In genomic region chr5:40679071-40679997, GRCh38 we compare ENCODE assay signal across 8 cellular contexts. TPM values are rescaled to one million over a fixed set of nuclear protein-coding genes. Genes with fewer than 3 reads are reported as not detected.
DNase-seq lines count a peak whose midpoint lies in the region; ATAC-seq, FAIRE-seq and TF ChIP-seq lines count a peak whose summit lies in the region.

PTGER4 (plus strand) TSS chr5:40679915; CDS start chr5:40680994, 1,079 bp downstream.

- H2AFZ ChIP-seq in HepG2 (ENCODE audit: low read length): peak within 1 kb of the TSS; percentile 42

- peaks cover 1 to 7% of the 10 kb centered on the region in 2 experiments; a peak in 2 of 5 replicates for H3K27me3 ChIP-seq in HepG2 (ENCODE audit: control insufficient read depth in 1 of 2, insufficient read depth in 2 of 2, low read length in 2 of 2)

- peaks cover 47% of the 10 kb centered on the region for H3K4me1 Mint-ChIP-seq in dendritic cell treated with granulocyte-macrophage colony-stimulating factor and Interleukin-4, amounts not matched to agents 40 ng/mL and 50 ng/mL, for 4 days (ENCODE audit: low read depth)

- intact Hi-C loops in dendritic cell treated with granulocyte-macrophage colony-stimulating factor and Interleukin-4, amounts not matched to agents 40 ng/mL and 50 ng/mL, for 4 days (cut with micrococcal nuclease): no loop called here
- intact Hi-C loops in HepG2 (cut with micrococcal nuclease; ENCODE audit: unreplicated experiment): no loop called here

- H3K4me2 ChIP-seq in HepG2 (ENCODE audit: low read depth, low read length): peak within 1 kb of the TSS; percentile 86

- TF ChIP-seq EP300 in HepG2 (IDR thresholded peaks at IDR 0.05; ENCODE audit: low read depth in 2 of 2, low read length in 2 of 2) (no peak), HepG2 (CRISPR knock-in tag; IDR thresholded peaks at IDR 0.05; ENCODE audit: borderline replicate concordance) (no peak)

- H3K4me3 ChIP-seq in AG09309 (ENCODE audit: control insufficient read depth, low read depth, low read length) (peak within 1 kb of the TSS; percentile 40), HepG2 (replicated peaks in 1 of 3; ENCODE audit: insufficient read depth in 1 of 3, low read depth in 2 of 3, low read length in 3 of 3) (peak within 1 kb of the TSS; percentile 61 to 75 (median 64))

- CTCF ChIA-PET in HepG2 (lab: Yijun Ruan, JAX; ENCODE audit: low intra/inter-chr PET ratio, low total read pairs): no interaction called here

- POLR2A ChIA-PET in HepG2 (lab: Yijun Ruan, JAX): no interaction called here

- no peaks in the 10 kb centered on the region for H4K20me1 ChIP-seq in HepG2 (ENCODE audit: insufficient read depth, low read length)

- BruUV-seq in HepG2 (replicated peaks; lab: Mats Ljungman, UMichigan): no TSS peak

- DNase-seq in AG09309 (ENCODE audit: low read depth) (no peak), NCI-H526 treated with DMSO at 0.1 percent for 48 hours (lab: John Stamatoyannopoulos, UW) (peak; percentile 86), HepG2 (ENCODE audit: low spot score) (peak; percentile 32)
- peak; percentile 92 for DNase-seq in activated CD4-positive, alpha-beta T cell treated with anti-CD3 and anti-CD28 coated beads, Interleukin-2, amount 50 U/mL, for 1 hour
- DNase-seq in stimulated activated CD4-positive, alpha-beta T cell treated with anti-CD3 and anti-CD28 coated beads, Interleukin-2, amount 100 ng/mL, for 48 hours: peak; percentile 91 to 92

- H3K36me3 Mint-ChIP-seq in dendritic cell treated with granulocyte-macrophage colony-stimulating factor and Interleukin-4, amounts not matched to agents 40 ng/mL and 50 ng/mL, for 4 days (ENCODE audit: low read depth): peaks cover 50% of the 10 kb centered on the region

- in situ Hi-C loops in HepG2 (cut with HindIII; ENCODE audit: extremely low pct_ligation_motif_present, low pct_unique_long_range_greater_than_20kb): loop anchor here (25.0 kb wide), 1 partner anchor 1092 kb away; no protein-coding TSS in a partner anchor

- H3K9ac ChIP-seq in HepG2 (ENCODE audit: insufficient read depth, low read depth, low read length): no peak within 1 kb of the TSS

- H3K27ac Mint-ChIP-seq in dendritic cell treated with granulocyte-macrophage colony-stimulating factor and Interleukin-4, amounts not matched to agents 40 ng/mL and 50 ng/mL, for 4 days: peak within 1 kb of the TSS; percentile 93

- no peaks in the 10 kb centered on the region for H3K27me3 Mint-ChIP-seq in dendritic cell treated with granulocyte-macrophage colony-stimulating factor and Interleukin-4, amounts not matched to agents 40 ng/mL and 50 ng/mL, for 4 days

- H3K9me3 ChIP-seq in HepG2 (ENCODE audit: low read length): no peaks in the 10 kb centered on the region

- ATAC-seq in GM19025 (IDR thresholded peaks at IDR 0.05; ENCODE audit: low read depth, unreplicated experiment) (peak; percentile 75), HG03280 (IDR thresholded peaks at IDR 0.05; ENCODE audit: unreplicated experiment) (peak; percentile 75), HepG2 (peak; percentile 98)

- WGBS in HepG2 (ENCODE audit: low lambda C conversion rate): 2% methylated on average over 17 of the region's 67 CpGs

- TF ChIP-seq CTCF in AG09309 (IDR thresholded peaks at IDR 0.05; ENCODE audit: control insufficient read depth, insufficient read depth, low read depth, low read length, missing control alignments): no peak
- no peak for TF ChIP-seq CTCF in HepG2 (CRISPR knock-in tag; IDR thresholded peaks at IDR 0.05)

- H3K4me3 Mint-ChIP-seq in dendritic cell treated with granulocyte-macrophage colony-stimulating factor and Interleukin-4, amounts not matched to agents 40 ng/mL and 50 ng/mL, for 4 days: peak within 1 kb of the TSS; percentile 98

- H3K27ac ChIP-seq in HepG2 (ENCODE audit: extremely low read length, insufficient read depth, low read length): no peak within 1 kb of the TSS

- H3K36me3 ChIP-seq in HepG2 (replicated peaks in 1 of 2; ENCODE audit: control insufficient read depth in 1 of 2, insufficient read depth in 2 of 2, low read length in 2 of 2): no peaks in the 10 kb centered on the region

- TF ChIP-seq POLR2A in HepG2 (IDR thresholded peaks at IDR 0.05; ENCODE audit: insufficient read depth in 1 of 2, low read depth in 2 of 2, low read length in 2 of 2): no peak

- no peaks in the 10 kb centered on the region for H3K9me3 Mint-ChIP-seq in dendritic cell treated with granulocyte-macrophage colony-stimulating factor and Interleukin-4, amounts not matched to agents 40 ng/mL and 50 ng/mL, for 4 days

- no peak for TF ChIP-seq RAD21 in HepG2 (CRISPR knock-in tag; IDR thresholded peaks at IDR 0.05)

- peaks cover 12% of the 10 kb centered on the region; the same call in 1 of the 2 replicates for H3K4me1 ChIP-seq in HepG2 (ENCODE audit: insufficient read depth, low read length)

- no peak for FAIRE-seq in HepG2 (lab: Jason Lieb, UNC)

- no peaks in the 10 kb centered on the region for H3K79me2 ChIP-seq in HepG2 (ENCODE audit: insufficient read depth, low read length)

TF ChIP-seq in HepG2, 621 proteins besides CTCF, POLR2A, EP300 and RAD21 (continues in another document):
- TF ChIP-seq ZNF296 (CRISPR knock-in tag; conservative IDR thresholded peaks at IDR 0.05) (no peak), ZNF777 (CRISPR knock-in tag; IDR thresholded peaks at IDR 0.05) (peak; percentile 74), MLLT10 (CRISPR knock-in tag; IDR thresholded peaks at IDR 0.05) (no peak), ZBTB21 (CRISPR knock-in tag; IDR thresholded peaks at IDR 0.05) (no peak), NCOA5 (CRISPR knock-in tag; IDR thresholded peaks at IDR 0.05) (no peak), GPN1 (CRISPR knock-in tag; IDR thresholded peaks at IDR 0.05; ENCODE audit: borderline replicate concordance) (no peak), HNRNPLL (IDR thresholded peaks at IDR 0.05; ENCODE audit: low read depth, low read length, poor library complexity, severe bottlenecking) (peak; percentile 58), MAX (IDR thresholded peaks at IDR 0.05) (0 out of 2 replicates have a peak, but pooled peaks have one; percentile 29), ATF7 (IDR thresholded peaks at IDR 0.05) (no peak), ATF7 (CRISPR knock-in tag; IDR thresholded peaks at IDR 0.05) (no peak)
- TF ChIP-seq, protein P1, sequence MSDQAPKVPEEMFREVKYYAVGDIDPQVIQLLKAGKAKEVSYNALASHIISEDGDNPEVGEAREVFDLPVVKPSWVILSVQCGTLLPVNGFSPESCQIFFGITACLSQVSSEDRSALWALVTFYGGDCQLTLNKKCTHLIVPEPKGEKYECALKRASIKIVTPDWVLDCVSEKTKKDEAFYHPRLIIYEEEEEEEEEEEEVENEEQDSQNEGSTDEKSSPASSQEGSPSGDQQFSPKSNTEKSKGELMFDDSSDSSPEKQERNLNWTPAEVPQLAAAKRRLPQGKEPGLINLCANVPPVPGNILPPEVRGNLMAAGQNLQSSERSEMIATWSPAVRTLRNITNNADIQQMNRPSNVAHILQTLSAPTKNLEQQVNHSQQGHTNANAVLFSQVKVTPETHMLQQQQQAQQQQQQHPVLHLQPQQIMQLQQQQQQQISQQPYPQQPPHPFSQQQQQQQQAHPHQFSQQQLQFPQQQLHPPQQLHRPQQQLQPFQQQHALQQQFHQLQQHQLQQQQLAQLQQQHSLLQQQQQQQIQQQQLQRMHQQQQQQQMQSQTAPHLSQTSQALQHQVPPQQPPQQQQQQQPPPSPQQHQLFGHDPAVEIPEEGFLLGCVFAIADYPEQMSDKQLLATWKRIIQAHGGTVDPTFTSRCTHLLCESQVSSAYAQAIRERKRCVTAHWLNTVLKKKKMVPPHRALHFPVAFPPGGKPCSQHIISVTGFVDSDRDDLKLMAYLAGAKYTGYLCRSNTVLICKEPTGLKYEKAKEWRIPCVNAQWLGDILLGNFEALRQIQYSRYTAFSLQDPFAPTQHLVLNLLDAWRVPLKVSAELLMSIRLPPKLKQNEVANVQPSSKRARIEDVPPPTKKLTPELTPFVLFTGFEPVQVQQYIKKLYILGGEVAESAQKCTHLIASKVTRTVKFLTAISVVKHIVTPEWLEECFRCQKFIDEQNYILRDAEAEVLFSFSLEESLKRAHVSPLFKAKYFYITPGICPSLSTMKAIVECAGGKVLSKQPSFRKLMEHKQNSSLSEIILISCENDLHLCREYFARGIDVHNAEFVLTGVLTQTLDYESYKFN (CRISPR knock-in tag; conservative IDR thresholded peaks at IDR 0.05): no peak

RNA-seq across cellular contexts. Expression of gene PTGER4, which starts in this region (rescaled TPM):
- total RNA-seq in HepG2 (2016; rRNA removed; fragmentation: Illumina TruSeq; extraction: Trizol): 0.11 TPM in 1 of 2 replicates, not detected in the other
- total RNA-seq in HepG2 (2016; cell fraction: cytosol; rRNA removed; fragmentation: Illumina TruSeq; extraction: Trizol; ENCODE audit: low read depth): not detected in 2 replicates
- not detected in 2 replicates for total RNA-seq in HepG2 (2016; cell fraction: insoluble cytoplasmic fraction; rRNA removed; fragmentation: Illumina TruSeq; extraction: Trizol)
- total RNA-seq in HepG2 (2016; cell fraction: membrane; rRNA removed; fragmentation: Illumina TruSeq; extraction: Trizol): not detected in 2 replicates
- total RNA-seq in HepG2 (2016; cell fraction: nucleus; rRNA removed; fragmentation: Illumina TruSeq; extraction: Trizol): not detected in 2 replicates
- 0.01 and 0.03 TPM in 2 replicates for polyA plus RNA-seq in HepG2 (2011; rRNA removed)
- 0.04 TPM in 1 of 2 replicates, not detected in the other for polyA plus RNA-seq in HepG2 (2011; cell fraction: cytosol; rRNA removed)
- polyA plus RNA-seq in HepG2 (2011; cell fraction: nucleus; rRNA removed): 0.14 and 0.16 TPM in 2 replicates
- polyA plus RNA-seq in HepG2 (2012): not detected in 2 replicates
- polyA plus RNA-seq in HepG2 (2016; cell fraction: cytosol; fragmentation: Illumina TruSeq; extraction: Trizol; ENCODE audit: low read depth): not detected in 2 replicates
- not detected in 2 replicates for polyA plus RNA-seq in HepG2 (2016; cell fraction: insoluble cytoplasmic fraction; fragmentation: Illumina TruSeq; extraction: Trizol; ENCODE audit: low read depth)
- not detected in 2 replicates for polyA plus RNA-seq in HepG2 (2016; cell fraction: membrane; fragmentation: Illumina TruSeq; extraction: Trizol; ENCODE audit: low read depth)
- not detected in 2 replicates for polyA plus RNA-seq in HepG2 (2016; cell fraction: nucleus; fragmentation: Illumina TruSeq; extraction: Trizol; ENCODE audit: insufficient read depth, low read depth)
- 2.9 TPM in 1 of 2 replicates, not detected in the other for polyA minus RNA-seq in HepG2 (2011; rRNA and poly(A)+ RNA removed; ENCODE audit: low replicate concordance)
- not detected in 2 replicates for polyA minus RNA-seq in HepG2 (2011; cell fraction: cytosol; rRNA and poly(A)+ RNA removed)
- polyA minus RNA-seq in HepG2 (2011; cell fraction: nucleus; rRNA and poly(A)+ RNA removed): not detected in 2 replicates
